In genomic region chr16:29790183-29790948, GRCh38 we compare ENCODE assay signal across 1 cellular context.
TF ChIP-seq lines count a peak whose summit lies in the region.

Gene KIF22, plus strand, starts transcription at chr16:29790751. Its CDS starts 9 bp downstream, at chr16:29790760.

TF ChIP-seq in K562, 482 proteins besides CTCF, POLR2A, EP300 and RAD21 (continued from another document and continues in another):
- TF ChIP-seq IRF9 (tag; IDR thresholded peaks at IDR 0.05) (no peak), TRIM25 (IDR thresholded peaks at IDR 0.05; ENCODE audit: borderline replicate concordance) (no peak), KDM4B (IDR thresholded peaks at IDR 0.05; ENCODE audit: borderline replicate concordance in 2 of 2, low read depth in 1 of 2) (no peak), MBD2 (IDR thresholded peaks at IDR 0.05; ENCODE audit: borderline replicate concordance, low read depth) (peak; percentile 67), TFE3 (CRISPR knock-in tag; IDR thresholded peaks at IDR 0.05) (no peak), WHSC1 (IDR thresholded peaks at IDR 0.05; ENCODE audit: low read length) (no peak), RAD51 (IDR thresholded peaks at IDR 0.05; ENCODE audit: borderline replicate concordance, low read depth) (no peak), MTF1 (CRISPR knock-in tag; IDR thresholded peaks at IDR 0.05; ENCODE audit: borderline replicate concordance) (no peak), RBM15 (IDR thresholded peaks at IDR 0.05; ENCODE audit: insufficient read depth, low read length) (no peak), ZNF644 (tag; IDR thresholded peaks at IDR 0.05; ENCODE audit: low read depth) (no peak), ZBTB1 (CRISPR knock-in tag; IDR thresholded peaks at IDR 0.05; ENCODE audit: borderline replicate concordance, low read depth) (0 out of 2 replicates have a peak, but pooled peaks have one; percentile 20), ZNF780A (CRISPR knock-in tag; IDR thresholded peaks at IDR 0.05) (no peak), NFXL1 (CRISPR knock-in tag; IDR thresholded peaks at IDR 0.05) (no peak), MAFF (IDR thresholded peaks at IDR 0.05; ENCODE audit: low read length) (no peak), CREB3L1 (IDR thresholded peaks at IDR 0.05; ENCODE audit: borderline replicate concordance, low read depth) (peak; percentile 59), KLF16 (IDR thresholded peaks at IDR 0.05) (peak; percentile 74; the same call in 1 of the 2 replicates), SAFB2 (IDR thresholded peaks at IDR 0.05; ENCODE audit: borderline replicate concordance, low read depth, low read length, severe bottlenecking) (no peak), FOSL1 (tag; conservative IDR thresholded peaks at IDR 0.05) (no peak), L3MBTL2 (IDR thresholded peaks at IDR 0.05) (peak; percentile 76), CBX5 (IDR thresholded peaks at IDR 0.05; ENCODE audit: borderline replicate concordance, low read depth) (peak; percentile 32; the same call in 1 of the 2 replicates), MTA2 (IDR thresholded peaks at IDR 0.05; ENCODE audit: low read depth) (no peak), HDAC3 (IDR thresholded peaks at IDR 0.05; ENCODE audit: borderline replicate concordance, partially characterized antibody) (no peak), ZBTB12 (CRISPR knock-in tag; IDR thresholded peaks at IDR 0.05) (no peak), YY1 (IDR thresholded peaks at IDR 0.05; ENCODE audit: borderline replicate concordance in 1 of 3, control insufficient read depth in 1 of 3, extremely low read depth in 1 of 3, insufficient read depth in 3 of 3, insufficient read length in 1 of 3, insufficient replicate concordance in 2 of 3, low read depth in 1 of 3, low read length in 2 of 3) (peak; percentile 89 to 97 (median 96)), TSC22D4 (tag; IDR thresholded peaks at IDR 0.05) (no peak), NR4A1 (CRISPR knock-in tag; IDR thresholded peaks at IDR 0.05) (no peak), NR4A1 (tag; IDR thresholded peaks at IDR 0.05) (no peak), SREBF1 (IDR thresholded peaks at IDR 0.05; ENCODE audit: borderline replicate concordance, low read depth, low read length) (no peak), ZFP1 (CRISPR knock-in tag; IDR thresholded peaks at IDR 0.05) (no peak), SIX5 (IDR thresholded peaks at IDR 0.05; ENCODE audit: borderline replicate concordance in 1 of 2, insufficient read depth in 1 of 2, low read depth in 1 of 2, low read length in 2 of 2) (peak in 1 of 2 experiments; percentile 44; a peak in 1 of 4 replicates), CAMTA2 (CRISPR knock-in tag; conservative IDR thresholded peaks at IDR 0.05) (no peak), POLR2G (IDR thresholded peaks at IDR 0.05; ENCODE audit: low read depth, low read length) (peak; percentile 99), HINFP (tag; conservative IDR thresholded peaks at IDR 0.05; ENCODE audit: low read depth) (no peak), ZNF282 (CRISPR knock-in tag; IDR thresholded peaks at IDR 0.05) (no peak), POLR2B (IDR thresholded peaks at IDR 0.05; ENCODE audit: low read depth, partially characterized antibody) (peak; percentile 77), NCOA6 (IDR thresholded peaks at IDR 0.05) (no peak), C11orf30 (IDR thresholded peaks at IDR 0.05; ENCODE audit: low read depth) (peak; percentile 94), ATF1 (CRISPR knock-in tag; IDR thresholded peaks at IDR 0.05) (no peak; the same call in 1 of the 2 replicates), ATF1 (tag; IDR thresholded peaks at IDR 0.05) (peak; percentile 89), ZNF197 (CRISPR knock-in tag; IDR thresholded peaks at IDR 0.05; ENCODE audit: low read depth) (no peak), FOXK1 (CRISPR knock-in tag; IDR thresholded peaks at IDR 0.05; ENCODE audit: borderline replicate concordance) (peak; percentile 86), ELF2 (CRISPR knock-in tag; IDR thresholded peaks at IDR 0.05) (no peak), CHCHD3 (CRISPR knock-in tag; IDR thresholded peaks at IDR 0.05) (0 out of 2 replicates have a peak, but pooled peaks have one; percentile 34), USF2 (CRISPR knock-in tag; IDR thresholded peaks at IDR 0.05) (no peak), HDAC8 (tag; IDR thresholded peaks at IDR 0.05) (no peak), CEBPB (tag; IDR thresholded peaks at IDR 0.05) (no peak), ZNF436 (CRISPR knock-in tag; IDR thresholded peaks at IDR 0.05) (no peak), EGR1 (conservative IDR thresholded peaks at IDR 0.05) (peak; percentile 93), HMG20B (CRISPR knock-in tag; IDR thresholded peaks at IDR 0.05) (no peak), TRIM28 (IDR thresholded peaks at IDR 0.05) (no peak), ZNF263 (CRISPR knock-in tag; IDR thresholded peaks at IDR 0.05; ENCODE audit: borderline replicate concordance) (no peak), ZNF717 (CRISPR knock-in tag; IDR thresholded peaks at IDR 0.05) (no peak), SMAD2 (IDR thresholded peaks at IDR 0.05; ENCODE audit: low read depth, low read length) (no peak), ZNF76 (CRISPR knock-in tag; IDR thresholded peaks at IDR 0.05; ENCODE audit: borderline replicate concordance) (peak; percentile 72; the same call in 1 of the 2 replicates), ARID3B (CRISPR knock-in tag; IDR thresholded peaks at IDR 0.05; ENCODE audit: borderline replicate concordance) (no peak), AFF4 (CRISPR knock-in tag; IDR thresholded peaks at IDR 0.05) (no peak), ATF7 (IDR thresholded peaks at IDR 0.05) (peak; percentile 85), STAG1 (CRISPR knock-in tag; IDR thresholded peaks at IDR 0.05; ENCODE audit: borderline replicate concordance) (no peak; the same call in 1 of the 2 replicates), ZNF551 (CRISPR knock-in tag; IDR thresholded peaks at IDR 0.05) (no peak), TCF15 (CRISPR knock-in tag; IDR thresholded peaks at IDR 0.05) (no peak), DACH1 (IDR thresholded peaks at IDR 0.05; ENCODE audit: partially characterized antibody) (no peak)
